ENCODE assay signal across 19 cellular contexts in the genomic region with DNA sequence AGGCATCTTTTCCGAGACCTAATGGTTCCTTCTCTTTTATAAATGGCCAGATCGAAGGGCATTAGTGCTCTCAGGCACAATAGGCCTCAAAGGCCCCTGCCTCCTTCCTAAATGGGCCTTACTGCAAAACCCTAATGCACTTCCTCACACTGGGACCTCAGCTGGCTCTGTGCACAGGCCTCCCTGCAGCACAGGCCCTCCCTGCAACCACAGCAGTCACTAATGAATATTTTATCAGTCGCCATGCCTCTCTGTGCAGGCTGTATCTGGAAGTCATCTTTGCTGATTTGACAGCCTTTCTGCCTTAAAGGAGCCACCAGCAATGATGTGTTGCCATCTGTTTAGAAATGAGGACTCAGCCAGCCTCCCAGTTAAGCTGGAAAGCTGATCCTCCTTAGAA.
"Had no signal": no experiment of that assay in that cellular context is flagged by ENCODE, and none has a peak within 500 bp of the region (broad histone marks: within the 10 kb centered on the region; RNA-seq: fewer than 3 reads in every experiment).

No MANE protein-coding gene starts in this region.

- H3K27me3 Mint-ChIP-seq: activated naive CD8-positive, alpha-beta T cell treated with anti-CD3 and anti-CD28 coated beads for 36 hours had no signal

- H3K4me3 ChIP-seq: gastrocnemius medialis, heart right ventricle, lower lobe of right lung, right atrium auricular region, transverse colon had no signal

- H3K4me3 Mint-ChIP-seq: activated naive CD8-positive, alpha-beta T cell treated with anti-CD3 and anti-CD28 coated beads for 36 hours; stimulated activated memory B cell treated with anti-CD40 and anti-IgM and Interleukin-4, amounts not matched to agents 10 μg/mL and 1 μg/mL and 100 μg/mL, for 72 hours had no signal

- DNase-seq: activated CD4-positive, alpha-beta T cell treated with anti-CD3 and anti-CD28 coated beads, Interleukin-2, amount 50 U/mL, for 1 hour; activated CD8-positive, alpha-beta memory T cell treated with anti-CD3 and anti-CD28 coated beads for 24 hours; activated naive CD8-positive, alpha-beta T cell treated with anti-CD3 and anti-CD28 coated beads for 36 hours; amygdala; brain microvascular endothelial cell; cortex of kidney; effector memory CD4-positive, alpha-beta T cell; gastrocnemius medialis; heart right ventricle; left cardiac atrium; lower lobe of right lung; naive B cell; stimulated activated CD4-positive, alpha-beta T cell treated with anti-CD3 and anti-CD28 coated beads, Interleukin-2, amount 100 ng/mL, for 48 hours; SW 1271; transverse colon had no signal

- H3K9me3 ChIP-seq: gastrocnemius medialis, transverse colon had no signal

- H3K36me3 ChIP-seq: brain microvascular endothelial cell, gastrocnemius medialis, heart right ventricle, lower lobe of right lung, right atrium auricular region, transverse colon had no signal

- H3K4me1 Mint-ChIP-seq: activated naive CD8-positive, alpha-beta T cell treated with anti-CD3 and anti-CD28 coated beads for 36 hours; naive B cell; stimulated activated memory B cell treated with anti-CD40 and anti-IgM and Interleukin-4, amounts not matched to agents 10 μg/mL and 1 μg/mL and 100 μg/mL, for 72 hours had no signal

- H3K36me3 Mint-ChIP-seq: activated naive CD8-positive, alpha-beta T cell treated with anti-CD3 and anti-CD28 coated beads for 36 hours; stimulated activated memory B cell treated with anti-CD40 and anti-IgM and Interleukin-4, amounts not matched to agents 10 μg/mL and 1 μg/mL and 100 μg/mL, for 72 hours had no signal

- ATAC-seq: activated CD4-positive, CD25-positive, alpha-beta regulatory T cell treated with anti-CD3 and anti-CD28 coated beads, Interleukin-2, amount 50 U/mL, for 24 hours; gastrocnemius medialis; heart right ventricle; left cardiac atrium; lower lobe of right lung; stimulated activated memory B cell treated with anti-CD40 and anti-IgM and Interleukin-4, amounts not matched to agents 10 μg/mL and 1 μg/mL and 100 μg/mL, for 72 hours had no signal

- H3K4me1 ChIP-seq: gastrocnemius medialis, heart right ventricle, lower lobe of right lung, right atrium auricular region, transverse colon had no signal

- H3K27ac Mint-ChIP-seq: activated naive CD8-positive, alpha-beta T cell treated with anti-CD3 and anti-CD28 coated beads for 36 hours; naive B cell; stimulated activated memory B cell treated with anti-CD40 and anti-IgM and Interleukin-4, amounts not matched to agents 10 μg/mL and 1 μg/mL and 100 μg/mL, for 72 hours had no signal

- H3K27ac ChIP-seq: brain microvascular endothelial cell, epithelial cell of prostate, gastrocnemius medialis, heart right ventricle, lower lobe of right lung, right atrium auricular region, transverse colon had no signal

- H3K9me3 Mint-ChIP-seq: stimulated activated memory B cell treated with anti-CD40 and anti-IgM and Interleukin-4, amounts not matched to agents 10 μg/mL and 1 μg/mL and 100 μg/mL, for 72 hours had no signal
